ENCODE assay signal across 22 cellular contexts in genomic region chr1:204432708-204433107, GRCh38. TPM values are rescaled to one million over a fixed set of nuclear protein-coding genes. Genes with fewer than 3 reads are reported as not detected.
A peak's percentile ranks its signal among the peaks of the same experiment; 100 is the strongest.
DNase-seq lines count a peak whose midpoint lies in the region; ATAC-seq lines count a peak whose summit lies in the region.
"Had no signal": no experiment of that assay in that cellular context is flagged by ENCODE, and none has a peak within 500 bp of the region (broad histone marks: within the 10 kb centered on the region; RNA-seq: fewer than 3 reads in every experiment).

No MANE protein-coding gene starts in this region.

- H3K36me3 ChIP-seq in naive thymus-derived CD4-positive, alpha-beta T cell (ENCODE audit: control insufficient read depth in 2 of 3, insufficient read depth in 3 of 3, low read length in 3 of 3), result peaks cover 0 to 65% (median 8%) of the 10 kb centered on the region in 3 experiments
- peaks cover 26 to 38% of the 10 kb centered on the region in 2 donors for H3K36me3 ChIP-seq in stomach smooth muscle (ENCODE audit: control insufficient read depth in 2 of 2, insufficient read depth in 2 of 2, low read length in 2 of 2)
- H3K36me3 ChIP-seq: SJSA1 had no signal

- ATAC-seq in activated T-helper 17 cell treated with anti-CD3 and anti-CD28 coated beads, Interleukin-2, amount 50 U/mL, for 72 hours (replicated peaks), result no peak
- no peak for ATAC-seq in naive thymus-derived CD4-positive, alpha-beta T cell
- no peak for ATAC-seq in activated CD8-positive, alpha-beta T cell treated with anti-CD3 and anti-CD28 coated beads, Interleukin-2, amount 10 ng/mL, durations not matched to agents 7 days and 5 days
- ATAC-seq: Right ventricle myocardium inferior had no signal

- H3K9me3 Mint-ChIP-seq in activated naive CD4-positive, alpha-beta T cell treated with anti-CD3 and anti-CD28 coated beads for 36 hours, result no peaks in the 10 kb centered on the region
- H3K9me3 Mint-ChIP-seq in activated T-helper 17 cell treated with anti-CD3 and anti-CD28 coated beads, Interleukin-2, amount 50 U/mL, for 72 hours, result no peaks in the 10 kb centered on the region
- peaks cover 0 to 5% (median 0%) of the 10 kb centered on the region in 11 donors for H3K9me3 Mint-ChIP-seq in naive thymus-derived CD4-positive, alpha-beta T cell
- H3K9me3 Mint-ChIP-seq in activated CD8-positive, alpha-beta T cell treated with anti-CD3 and anti-CD28 coated beads, Interleukin-2, amount 10 ng/mL, durations not matched to agents 7 days and 5 days (ENCODE audit: insufficient read depth), result no peaks in the 10 kb centered on the region
- no peaks in the 10 kb centered on the region for H3K9me3 Mint-ChIP-seq in activated CD4-positive, alpha-beta memory T cell treated with anti-CD3 and anti-CD28 coated beads, Interleukin-2, amount 10 ng/mL, durations not matched to agents 7 days and 5 days

- H3K4me1 Mint-ChIP-seq in activated naive CD4-positive, alpha-beta T cell treated with anti-CD3 and anti-CD28 coated beads for 36 hours (ENCODE audit: low read depth), result peaks cover 8% of the 10 kb centered on the region
- H3K4me1 Mint-ChIP-seq in activated T-helper 17 cell treated with anti-CD3 and anti-CD28 coated beads, Interleukin-2, amount 50 U/mL, for 72 hours, result peaks cover 27% of the 10 kb centered on the region
- H3K4me1 Mint-ChIP-seq in naive thymus-derived CD4-positive, alpha-beta T cell, result peaks cover 0 to 11% (median 4%) of the 10 kb centered on the region in 7 donors
- no peaks in the 10 kb centered on the region for H3K4me1 Mint-ChIP-seq in activated CD8-positive, alpha-beta T cell treated with anti-CD3 and anti-CD28 coated beads, Interleukin-2, amount 10 ng/mL, durations not matched to agents 7 days and 5 days (ENCODE audit: low read depth)
- peaks cover 3% of the 10 kb centered on the region for H3K4me1 Mint-ChIP-seq in activated CD4-positive, alpha-beta memory T cell treated with anti-CD3 and anti-CD28 coated beads, Interleukin-2, amount 10 ng/mL, durations not matched to agents 7 days and 5 days

- H3K27me3 ChIP-seq in naive thymus-derived CD4-positive, alpha-beta T cell (ENCODE audit: control insufficient read depth in 2 of 2, insufficient read depth in 2 of 2, low read length in 2 of 2), result no peaks in the 10 kb centered on the region
- H3K27me3 ChIP-seq in stomach smooth muscle (ENCODE audit: control insufficient read depth in 1 of 2, insufficient read depth in 2 of 2, low read length in 2 of 2), result no peaks in the 10 kb centered on the region
- H3K27me3 ChIP-seq: BE2C had no signal

- POLR2A ChIA-PET in naive thymus-derived CD4-positive, alpha-beta T cell (lab: Charles Lee), result interaction anchor here (0.8 kb wide), 1 partner anchor 67 kb away, joined by 3 read pairs; no protein-coding TSS in a partner anchor
- POLR2A ChIA-PET in activated CD8-positive, alpha-beta T cell treated with anti-CD3 and anti-CD28 coated beads, Interleukin-2, amount 10 ng/mL, durations not matched to agents 7 days and 5 days (lab: Charles Lee), result no interaction called here
- POLR2A ChIA-PET in activated CD4-positive, alpha-beta memory T cell treated with anti-CD3 and anti-CD28 coated beads, Interleukin-2, amount 10 ng/mL, durations not matched to agents 7 days and 5 days (lab: Charles Lee), result no interaction called here

- intact Hi-C loops in activated naive CD4-positive, alpha-beta T cell treated with anti-CD3 and anti-CD28 coated beads for 36 hours (cut with micrococcal nuclease), result loop anchor here (5.0 kb wide), 1 partner anchor 375 kb away; no protein-coding TSS in a partner anchor
- intact Hi-C loops in naive thymus-derived CD4-positive, alpha-beta T cell (cut with micrococcal nuclease), result loop anchor here in 1 of 2 donors (5.0 kb wide), 2 partner anchors 135 to 330 kb away; no protein-coding TSS in a partner anchor

- H3K4me3 Mint-ChIP-seq in activated naive CD4-positive, alpha-beta T cell treated with anti-CD3 and anti-CD28 coated beads for 36 hours, result no peak overlapping the region
- H3K4me3 Mint-ChIP-seq in activated T-helper 17 cell treated with anti-CD3 and anti-CD28 coated beads, Interleukin-2, amount 50 U/mL, for 72 hours, result no peak overlapping the region
- H3K4me3 Mint-ChIP-seq in naive thymus-derived CD4-positive, alpha-beta T cell, result no peak overlapping the region
- no peak overlapping the region for H3K4me3 Mint-ChIP-seq in activated CD8-positive, alpha-beta T cell treated with anti-CD3 and anti-CD28 coated beads, Interleukin-2, amount 10 ng/mL, durations not matched to agents 7 days and 5 days
- no peak overlapping the region for H3K4me3 Mint-ChIP-seq in activated CD4-positive, alpha-beta memory T cell treated with anti-CD3 and anti-CD28 coated beads, Interleukin-2, amount 10 ng/mL, durations not matched to agents 7 days and 5 days

- no peaks in the 10 kb centered on the region for H3K4me1 ChIP-seq in naive thymus-derived CD4-positive, alpha-beta T cell (ENCODE audit: control insufficient read depth in 2 of 2, insufficient read depth in 2 of 2, low read length in 2 of 2)
- peaks cover 21% of the 10 kb centered on the region for H3K4me1 ChIP-seq in stomach smooth muscle (ENCODE audit: control insufficient read depth, insufficient read depth, low read length)
- H3K4me1 ChIP-seq: SJSA1 had no signal

- no peaks in the 10 kb centered on the region for H3K27me3 Mint-ChIP-seq in activated naive CD4-positive, alpha-beta T cell treated with anti-CD3 and anti-CD28 coated beads for 36 hours (ENCODE audit: low read depth)
- no peaks in the 10 kb centered on the region for H3K27me3 Mint-ChIP-seq in activated T-helper 17 cell treated with anti-CD3 and anti-CD28 coated beads, Interleukin-2, amount 50 U/mL, for 72 hours
- no peaks in the 10 kb centered on the region for H3K27me3 Mint-ChIP-seq in naive thymus-derived CD4-positive, alpha-beta T cell
- H3K27me3 Mint-ChIP-seq in activated CD8-positive, alpha-beta T cell treated with anti-CD3 and anti-CD28 coated beads, Interleukin-2, amount 10 ng/mL, durations not matched to agents 7 days and 5 days (ENCODE audit: low read depth), result no peaks in the 10 kb centered on the region
- H3K27me3 Mint-ChIP-seq in activated CD4-positive, alpha-beta memory T cell treated with anti-CD3 and anti-CD28 coated beads, Interleukin-2, amount 10 ng/mL, durations not matched to agents 7 days and 5 days, result no peaks in the 10 kb centered on the region

- no peak overlapping the region for H3K27ac ChIP-seq in naive thymus-derived CD4-positive, alpha-beta T cell (ENCODE audit: low read depth, low read length)
- peak overlapping the region; percentile 31 for H3K27ac ChIP-seq in stomach smooth muscle (ENCODE audit: low read length)
- H3K27ac ChIP-seq: 22Rv1, HL-60, SJSA1 had no signal

- no peak overlapping the region for H3K9ac ChIP-seq in stomach smooth muscle (ENCODE audit: low read length in 2 of 2)

- H3K9me3 ChIP-seq in naive thymus-derived CD4-positive, alpha-beta T cell (ENCODE audit: control insufficient read depth in 2 of 3, low read length in 3 of 3), result no peaks in the 10 kb centered on the region
- H3K9me3 ChIP-seq in stomach smooth muscle (ENCODE audit: control insufficient read depth in 2 of 2, low read length in 2 of 2), result no peaks in the 10 kb centered on the region
- H3K9me3 ChIP-seq: BE2C, SJSA1 had no signal

- H3K4me3 ChIP-seq in naive thymus-derived CD4-positive, alpha-beta T cell (ENCODE audit: low read length), result no peak overlapping the region
- H3K4me3 ChIP-seq in stomach smooth muscle (ENCODE audit: low read length in 2 of 2), result no peak overlapping the region
- H3K4me3 ChIP-seq: SJSA1 had no signal

- peak overlapping the region; percentile 46 for H3K27ac Mint-ChIP-seq in activated naive CD4-positive, alpha-beta T cell treated with anti-CD3 and anti-CD28 coated beads for 36 hours
- H3K27ac Mint-ChIP-seq in activated T-helper 17 cell treated with anti-CD3 and anti-CD28 coated beads, Interleukin-2, amount 50 U/mL, for 72 hours, result peak overlapping the region; percentile 47
- peak overlapping the region in 5 of 9 donors; percentile 11 to 46 (median 26) for H3K27ac Mint-ChIP-seq in naive thymus-derived CD4-positive, alpha-beta T cell
- H3K27ac Mint-ChIP-seq in activated CD8-positive, alpha-beta T cell treated with anti-CD3 and anti-CD28 coated beads, Interleukin-2, amount 10 ng/mL, durations not matched to agents 7 days and 5 days, result no peak overlapping the region
- H3K27ac Mint-ChIP-seq in activated CD4-positive, alpha-beta memory T cell treated with anti-CD3 and anti-CD28 coated beads, Interleukin-2, amount 10 ng/mL, durations not matched to agents 7 days and 5 days, result no peak overlapping the region

- H3K36me3 Mint-ChIP-seq in activated naive CD4-positive, alpha-beta T cell treated with anti-CD3 and anti-CD28 coated beads for 36 hours (ENCODE audit: low read depth), result peaks cover 30% of the 10 kb centered on the region
- peaks cover 92% of the 10 kb centered on the region for H3K36me3 Mint-ChIP-seq in activated T-helper 17 cell treated with anti-CD3 and anti-CD28 coated beads, Interleukin-2, amount 50 U/mL, for 72 hours (ENCODE audit: low read depth)
- H3K36me3 Mint-ChIP-seq in naive thymus-derived CD4-positive, alpha-beta T cell, result peaks cover 5 to 48% (median 40%) of the 10 kb centered on the region in 5 donors
- peaks cover 22% of the 10 kb centered on the region for H3K36me3 Mint-ChIP-seq in activated CD8-positive, alpha-beta T cell treated with anti-CD3 and anti-CD28 coated beads, Interleukin-2, amount 10 ng/mL, durations not matched to agents 7 days and 5 days (ENCODE audit: low read depth)
- H3K36me3 Mint-ChIP-seq in activated CD4-positive, alpha-beta memory T cell treated with anti-CD3 and anti-CD28 coated beads, Interleukin-2, amount 10 ng/mL, durations not matched to agents 7 days and 5 days (ENCODE audit: low read depth), result peaks cover 41% of the 10 kb centered on the region

- no peak for DNase-seq in activated naive CD4-positive, alpha-beta T cell treated with anti-CD3 and anti-CD28 coated beads for 36 hours
- no peak for DNase-seq in activated naive CD4-positive, alpha-beta T cell treated with anti-CD3 and anti-CD28 coated beads, Interleukin-2, amount 50 U/mL, for 16 hours
- DNase-seq in naive thymus-derived CD4-positive, alpha-beta T cell, result no peak
- DNase-seq in COLO668 (lab: John Stamatoyannopoulos, UW; ENCODE audit: unreplicated experiment), result no peak
- DNase-seq in activated CD8-positive, alpha-beta T cell treated with anti-CD3 and anti-CD28 coated beads, Interleukin-2, amount 10 ng/mL, durations not matched to agents 7 days and 5 days, result no peak
- no peak for DNase-seq in activated CD4-positive, alpha-beta memory T cell treated with anti-CD3 and anti-CD28 coated beads, Interleukin-2, amount 10 ng/mL, durations not matched to agents 7 days and 5 days
- DNase-seq: BE2C, Karpas-422, MV-4-11, NCI-H1105, NCI-H1436 treated with DMSO at 0.1 percent for 48 hours, NCI-H1930, NCI-H2107, NCI-H446, NCI-H524 treated with DMSO at 0.1 percent for 48 hours, NCI-H774 had no signal

- CTCF ChIA-PET in activated naive CD4-positive, alpha-beta T cell treated with anti-CD3 and anti-CD28 coated beads for 36 hours (lab: Charles Lee), result interaction anchor here (1.2 to 28.3 kb wide), 10 partner anchors 12 to 374 kb away, joined by 3 to 859 read pairs (median 8); partner anchors contain the start of gene PIK3C2B
- CTCF ChIA-PET in naive thymus-derived CD4-positive, alpha-beta T cell (lab: Charles Lee), result interaction anchor here (0.7 to 22.5 kb wide), 6 partner anchors 14 to 374 kb away, joined by 3 to 434 read pairs (median 10); partner anchors contain the start of gene PIK3C2B
- CTCF ChIA-PET in activated CD8-positive, alpha-beta T cell treated with anti-CD3 and anti-CD28 coated beads, Interleukin-2, amount 10 ng/mL, durations not matched to agents 7 days and 5 days (lab: Charles Lee), result interaction anchor here (0.8 to 28.2 kb wide), 8 partner anchors 11 to 374 kb away, joined by 3 to 1090 read pairs (median 20); partner anchors contain the start of gene PIK3C2B
- CTCF ChIA-PET in activated CD4-positive, alpha-beta memory T cell treated with anti-CD3 and anti-CD28 coated beads, Interleukin-2, amount 10 ng/mL, durations not matched to agents 7 days and 5 days (lab: Charles Lee), result interaction anchor here (2.7 to 16.6 kb wide), 6 partner anchors 9 to 374 kb away, joined by 8 to 370 read pairs (median 38); partner anchors contain the start of gene PIK3C2B

RNA-seq across cellular contexts. Expression of gene PPP1R15B, which starts 21.1 kb away (rescaled TPM):
- 10 to 100 TPM; 63.7 to 65.6 TPM for total RNA-seq in activated naive CD4-positive, alpha-beta T cell treated with anti-CD3 and anti-CD28 coated beads for 36 hours
- 10 to 100 TPM; 63.9 to 71.6 TPM for total RNA-seq in activated T-helper 17 cell treated with anti-CD3 and anti-CD28 coated beads, Interleukin-2, amount 50 U/mL, for 72 hours
- 100 to 1,000 TPM in 2 of 5 experiments, 10 to 100 TPM in 3; 69.5 to 175 (median 73.0) TPM for total RNA-seq in naive thymus-derived CD4-positive, alpha-beta T cell
- polyA plus RNA-seq in naive thymus-derived CD4-positive, alpha-beta T cell, result 10 to 100 TPM; 14.1 to 19.3 TPM
- 10 to 100 TPM; 64.7 to 66.0 TPM for total RNA-seq in activated CD8-positive, alpha-beta T cell treated with anti-CD3 and anti-CD28 coated beads, Interleukin-2, amount 10 ng/mL, durations not matched to agents 7 days and 5 days
- 10 to 100 TPM; 76.0 to 76.1 TPM for total RNA-seq in activated CD4-positive, alpha-beta memory T cell treated with anti-CD3 and anti-CD28 coated beads, Interleukin-2, amount 10 ng/mL, durations not matched to agents 7 days and 5 days

Comparison
In these comparisons a context has a peak if more than half of its experiments do, and no peak if none do; other contexts are left out.
1. H3K27ac Mint-ChIP-seq: peak in activated naive CD4-positive, alpha-beta T cell treated with anti-CD3 and anti-CD28 coated beads for 36 hours (single experiment), activated T-helper 17 cell treated with anti-CD3 and anti-CD28 coated beads, Interleukin-2, amount 50 U/mL, for 72 hours (single experiment) and naive thymus-derived CD4-positive, alpha-beta T cell (5 of 9); none in activated CD8-positive, alpha-beta T cell treated with anti-CD3 and anti-CD28 coated beads, Interleukin-2, amount 10 ng/mL, durations not matched to agents 7 days and 5 days (single experiment) and activated CD4-positive, alpha-beta memory T cell treated with anti-CD3 and anti-CD28 coated beads, Interleukin-2, amount 10 ng/mL, durations not matched to agents 7 days and 5 days (single experiment).